In genomic region chrX:107483976-107484726, GRCh38 we compare ENCODE assay signal across 12 cellular contexts. TPM values are rescaled to one million over a fixed set of nuclear protein-coding genes. Genes with fewer than 3 reads are reported as not detected.
DNase-seq lines count a peak whose midpoint lies in the region; ATAC-seq and TF ChIP-seq lines count a peak whose summit lies in the region.
"Had no signal": no experiment of that assay in that cellular context is flagged by ENCODE, and none has a peak within 500 bp of the region (broad histone marks: within the 10 kb centered on the region; RNA-seq: fewer than 3 reads in every experiment).

No MANE protein-coding gene starts in this region.

- no peaks in the 10 kb centered on the region for H3K9me3 Mint-ChIP-seq in GM23338
- H3K9me3 Mint-ChIP-seq in activated T-helper 2 cell treated with anti-CD3 and anti-CD28 coated beads, Interferon-gamma antibody, Interleukin-2, Interleukin-4, amounts not matched to agents 10 μg/mL and 5 μg/mL and 100 μg/mL, durations not matched to agents 14 hours and 24 hours and 36 hours = no peaks in the 10 kb centered on the region
- H3K9me3 Mint-ChIP-seq: activated CD8-positive, alpha-beta T cell treated with anti-CD3 and anti-CD28 coated beads for 36 hours had no signal

- H3K9me3 ChIP-seq in ectodermal cell (ENCODE audit: control insufficient read depth, low read length) = no peaks in the 10 kb centered on the region
- H3K9me3 ChIP-seq: heart left ventricle had no signal

- H3K4me3 Mint-ChIP-seq in GM23338 = no peak overlapping the region
- H3K4me3 Mint-ChIP-seq in activated T-helper 2 cell treated with anti-CD3 and anti-CD28 coated beads, Interferon-gamma antibody, Interleukin-2, Interleukin-4, amounts not matched to agents 10 μg/mL and 5 μg/mL and 100 μg/mL, durations not matched to agents 14 hours and 24 hours and 36 hours (ENCODE audit: low read depth) = no peak overlapping the region
- H3K4me3 Mint-ChIP-seq: activated CD8-positive, alpha-beta T cell treated with anti-CD3 and anti-CD28 coated beads for 36 hours had no signal

- TF ChIP-seq CTCF in GM23338 (conservative IDR thresholded peaks at IDR 0.05; ENCODE audit: low read depth in 2 of 2) (no peak), omental fat pad (IDR thresholded peaks at IDR 0.05) (no peak)

- H3K27me3 Mint-ChIP-seq in GM23338 (ENCODE audit: insufficient read depth, low read depth, poor library complexity) = peaks cover 2% of the 10 kb centered on the region
- H3K27me3 Mint-ChIP-seq in activated T-helper 2 cell treated with anti-CD3 and anti-CD28 coated beads, Interferon-gamma antibody, Interleukin-2, Interleukin-4, amounts not matched to agents 10 μg/mL and 5 μg/mL and 100 μg/mL, durations not matched to agents 14 hours and 24 hours and 36 hours (ENCODE audit: low read depth) = no peaks in the 10 kb centered on the region
- H3K27me3 Mint-ChIP-seq: activated CD8-positive, alpha-beta T cell treated with anti-CD3 and anti-CD28 coated beads for 36 hours had no signal

- no peaks in the 10 kb centered on the region for H3K79me2 ChIP-seq in GM23338 (replicated peaks; ENCODE audit: insufficient read depth)

- H3K4me2 ChIP-seq in GM23338 = no peak overlapping the region
- H3K4me2 ChIP-seq: KMS-11 had no signal

- ATAC-seq in GM23338 (peak; percentile 79), omental fat pad (ENCODE audit: low FRiP score) (peak; percentile 36), HG02759 (IDR thresholded peaks at IDR 0.05; ENCODE audit: unreplicated experiment) (no peak)
- ATAC-seq: activated CD8-positive, alpha-beta T cell treated with anti-CD3 and anti-CD28 coated beads for 36 hours had no signal

- 31 to 42% methylated on average over 5 to 7 of the region's 8 CpGs for WGBS in ectodermal cell, 2 experiments

- H3K27ac ChIP-seq in GM23338 (ENCODE audit: low read depth) = no peak overlapping the region
- H3K27ac ChIP-seq in ectodermal cell (ENCODE audit: insufficient read depth, low read depth, low read length, poor library complexity, severe bottlenecking) = peak overlapping the region; percentile 47
- H3K27ac ChIP-seq: heart left ventricle, KMS-11 had no signal

- intact Hi-C loops in activated T-helper 2 cell treated with anti-CD3 and anti-CD28 coated beads, Interferon-gamma antibody, Interleukin-2, Interleukin-4, amounts not matched to agents 10 μg/mL and 5 μg/mL and 100 μg/mL, durations not matched to agents 14 hours and 24 hours and 36 hours (cut with micrococcal nuclease) = no loop called here

- H3K27me3 ChIP-seq in GM23338 (ENCODE audit: insufficient read depth) (no peaks in the 10 kb centered on the region), ectodermal cell (ENCODE audit: control insufficient read depth, insufficient read depth, low read length, poor library complexity, severe bottlenecking) (no peaks in the 10 kb centered on the region)

- H3F3A ChIP-seq in GM23338 (replicated peaks; ENCODE audit: low read depth) = no peaks in the 10 kb centered on the region

- no peaks in the 10 kb centered on the region for H3K36me3 Mint-ChIP-seq in GM23338 (ENCODE audit: low read depth)
- H3K36me3 Mint-ChIP-seq in activated T-helper 2 cell treated with anti-CD3 and anti-CD28 coated beads, Interferon-gamma antibody, Interleukin-2, Interleukin-4, amounts not matched to agents 10 μg/mL and 5 μg/mL and 100 μg/mL, durations not matched to agents 14 hours and 24 hours and 36 hours (ENCODE audit: low read depth) = no peaks in the 10 kb centered on the region

- no peaks in the 10 kb centered on the region for H3K9me2 ChIP-seq in GM23338 (ENCODE audit: insufficient read depth)

- no peaks in the 10 kb centered on the region for H3K4me1 ChIP-seq in GM23338 (ENCODE audit: insufficient read depth)
- peaks cover 7% of the 10 kb centered on the region for H3K4me1 ChIP-seq in ectodermal cell (ENCODE audit: control insufficient read depth, insufficient read depth, low read length)
- H3K4me1 ChIP-seq: heart left ventricle had no signal

- no peaks in the 10 kb centered on the region for H3K36me3 ChIP-seq in GM23338 (ENCODE audit: insufficient read depth)
- no peaks in the 10 kb centered on the region for H3K36me3 ChIP-seq in ectodermal cell (ENCODE audit: control insufficient read depth, insufficient read depth, low read length)
- H3K36me3 ChIP-seq: heart left ventricle had no signal

- no peak overlapping the region for H3K27ac Mint-ChIP-seq in GM23338
- H3K27ac Mint-ChIP-seq in activated T-helper 2 cell treated with anti-CD3 and anti-CD28 coated beads, Interferon-gamma antibody, Interleukin-2, Interleukin-4, amounts not matched to agents 10 μg/mL and 5 μg/mL and 100 μg/mL, durations not matched to agents 14 hours and 24 hours and 36 hours = no peak overlapping the region
- H3K27ac Mint-ChIP-seq: activated CD8-positive, alpha-beta T cell treated with anti-CD3 and anti-CD28 coated beads for 36 hours had no signal

- H2AFZ ChIP-seq in GM23338 = no peak overlapping the region

- H3K4me3 ChIP-seq in GM23338 (no peak overlapping the region), ectodermal cell (ENCODE audit: insufficient read depth, low read depth, low read length) (no peak overlapping the region)
- H3K4me3 ChIP-seq: heart left ventricle had no signal

- H3K4me1 Mint-ChIP-seq in GM23338 = peaks cover 6% of the 10 kb centered on the region; the same call in 1 of the 3 replicates
- peaks cover 3% of the 10 kb centered on the region for H3K4me1 Mint-ChIP-seq in activated T-helper 2 cell treated with anti-CD3 and anti-CD28 coated beads, Interferon-gamma antibody, Interleukin-2, Interleukin-4, amounts not matched to agents 10 μg/mL and 5 μg/mL and 100 μg/mL, durations not matched to agents 14 hours and 24 hours and 36 hours (ENCODE audit: low read depth)

- H4K20me1 ChIP-seq in GM23338 (replicated peaks; ENCODE audit: insufficient read depth) = no peaks in the 10 kb centered on the region

- peak; percentile 27 for DNase-seq in GM23338 (ENCODE audit: low spot score)
- peak; percentile 82 for DNase-seq in NCI-H2227 (lab: John Stamatoyannopoulos, UW; ENCODE audit: unreplicated experiment)
- no peak for DNase-seq in omental fat pad (ENCODE audit: low spot score)
- no peak for DNase-seq in central memory CD4-positive, alpha-beta T cell
- no peak for DNase-seq in activated T-helper 2 cell treated with anti-CD3 and anti-CD28 coated beads, Interferon-gamma antibody, Interleukin-2, Interleukin-4, amounts not matched to agents 10 μg/mL and 5 μg/mL and 100 μg/mL, durations not matched to agents 14 hours and 24 hours and 36 hours (ENCODE audit: low spot score)
- no peak for DNase-seq in GM03348 (ENCODE audit: low spot score)
- DNase-seq: activated CD8-positive, alpha-beta T cell treated with anti-CD3 and anti-CD28 coated beads for 36 hours had no signal

TF ChIP-seq in GM23338, 12 proteins besides CTCF, POLR2A, EP300 and RAD21:
- TF ChIP-seq REST (IDR thresholded peaks at IDR 0.05; ENCODE audit: unreplicated experiment) (no peak), CREB1 (CRISPR knock-in tag; IDR thresholded peaks at IDR 0.05; ENCODE audit: low read depth) (peak; percentile 39; the same call in 1 of the 2 replicates)

RNA-seq across cellular contexts. Expression of gene FRMPD3, which starts 34.7 kb away (rescaled TPM):
- 1.4 and 1.8 TPM in 2 replicates for total RNA-seq in GM23338 (2014; rRNA removed; shearing (Covaris generic))
- polyA plus RNA-seq in GM23338 (2016; fragmentation: Nextera tagmentation; extraction: Ambion mirVana) = 0.11 and 0.16 TPM in 2 replicates
- 0.61 TPM for polyA plus RNA-seq in ectodermal cell (2013, experiment 1 of 4)
- 0.30 TPM for polyA plus RNA-seq in ectodermal cell (2013, experiment 2 of 4)
- polyA plus RNA-seq in ectodermal cell (2013, experiment 3 of 4) = 0.91 TPM
- 0.85 TPM for polyA plus RNA-seq in ectodermal cell (2013, experiment 4 of 4)
- under 1 TPM in 1 of 4 donors, not detected in 3; 0.09 TPM for total RNA-seq in omental fat pad
- total RNA-seq in activated T-helper 2 cell treated with anti-CD3 and anti-CD28 coated beads, Interferon-gamma antibody, Interleukin-2, Interleukin-4, amounts not matched to agents 10 μg/mL and 5 μg/mL and 100 μg/mL, durations not matched to agents 14 hours and 24 hours and 36 hours = not detected in 2 replicates
- total RNA-seq: activated CD8-positive, alpha-beta T cell treated with anti-CD3 and anti-CD28 coated beads for 36 hours; bronchial epithelial cell had no signal

Comparison
In these comparisons a context has a peak if more than half of its experiments do, and no peak if none do; other contexts are left out.
1. DNase-seq: peak in GM23338 (single experiment) and NCI-H2227 (single experiment); none in omental fat pad (single experiment), central memory CD4-positive, alpha-beta T cell (single experiment), activated T-helper 2 cell treated with anti-CD3 and anti-CD28 coated beads, Interferon-gamma antibody, Interleukin-2, Interleukin-4, amounts not matched to agents 10 μg/mL and 5 μg/mL and 100 μg/mL, durations not matched to agents 14 hours and 24 hours and 36 hours (single experiment) and GM03348 (single experiment).